ENCODE assay signal across 13 cellular contexts in genomic region chr17:72270530-72270929, GRCh38.
DNase-seq lines count a peak whose midpoint lies in the region; ATAC-seq, FAIRE-seq and TF ChIP-seq lines count a peak whose summit lies in the region.
"Had no signal": no experiment of that assay in that cellular context is flagged by ENCODE, and none has a peak within 500 bp of the region (broad histone marks: within the 10 kb centered on the region; RNA-seq: fewer than 3 reads in every experiment).

No MANE protein-coding gene starts in this region.

- no peak overlapping the region for H2AFZ ChIP-seq in keratinocyte (ENCODE audit: control insufficient read depth, low read length)

- POLR2A ChIA-PET in naive thymus-derived CD8-positive, alpha-beta T cell (lab: Charles Lee): no interaction called here

- peaks cover 2% of the 10 kb centered on the region for H3K9me1 ChIP-seq in keratinocyte (ENCODE audit: control insufficient read depth, extremely low read depth, insufficient read depth, low read length)

- no peaks in the 10 kb centered on the region for H3K36me3 Mint-ChIP-seq in naive thymus-derived CD8-positive, alpha-beta T cell

- H4K20me1 ChIP-seq in keratinocyte (ENCODE audit: control insufficient read depth, extremely low read depth, insufficient read depth, low read length): no peaks in the 10 kb centered on the region

- peaks cover 0 to 27% (median 7%) of the 10 kb centered on the region in 5 donors for H3K27me3 Mint-ChIP-seq in naive thymus-derived CD8-positive, alpha-beta T cell

- H3K4me3 ChIP-seq in AG10803 (ENCODE audit: low read length): no peak overlapping the region
- no peak overlapping the region for H3K4me3 ChIP-seq in keratinocyte (ENCODE audit: control insufficient read depth in 2 of 3, extremely low read depth in 1 of 3, insufficient read depth in 2 of 3, low read depth in 1 of 3, low read length in 3 of 3)
- no peak overlapping the region for H3K4me3 ChIP-seq in effector memory CD4-positive, alpha-beta T cell (ENCODE audit: insufficient read depth, low read depth, low read length, poor library complexity, severe bottlenecking)

- H3K9me3 ChIP-seq in keratinocyte (ENCODE audit: control insufficient read depth, low read depth, low read length): no peaks in the 10 kb centered on the region
- H3K9me3 ChIP-seq in effector memory CD4-positive, alpha-beta T cell (ENCODE audit: control insufficient read depth, low read length): no peaks in the 10 kb centered on the region

- H3K36me3 ChIP-seq in keratinocyte (ENCODE audit: control insufficient read depth in 2 of 2, extremely low read depth in 1 of 2, insufficient read depth in 2 of 2, low read length in 2 of 2): no peaks in the 10 kb centered on the region
- no peaks in the 10 kb centered on the region for H3K36me3 ChIP-seq in effector memory CD4-positive, alpha-beta T cell (ENCODE audit: control insufficient read depth, insufficient read depth, low read length)

- TF ChIP-seq CTCF in AG10803 (conservative IDR thresholded peaks at IDR 0.05; ENCODE audit: low read length): no peak
- no peak for TF ChIP-seq CTCF in keratinocyte (optimal IDR thresholded peaks at IDR 0.05 in 1 of 3, IDR thresholded peaks at IDR 0.05 in 1 of 3, conservative IDR thresholded peaks at IDR 0.05 in 1 of 3; ENCODE audit: extremely low read depth in 1 of 3, insufficient read depth in 2 of 3, low read length in 3 of 3)

- no peak for ATAC-seq in naive thymus-derived CD8-positive, alpha-beta T cell
- ATAC-seq: effector memory CD8-positive, alpha-beta T cell; stimulated activated naive CD8-positive, alpha-beta T cell treated with anti-CD3 and anti-CD28 coated beads, Interleukin-15, Interleukin-2, amounts not matched to agents 100 U/mL and 50 U/mL, for 24 hours; WTC11 had no signal

- peak; percentile 89 for FAIRE-seq in keratinocyte (lab: Jason Lieb, UNC)
- no peak for FAIRE-seq in H54 (lab: Jason Lieb, UNC)
- FAIRE-seq: GM12892 had no signal

- H3K4me1 Mint-ChIP-seq in naive thymus-derived CD8-positive, alpha-beta T cell: peaks cover 0 to 1% (median 0%) of the 10 kb centered on the region in 4 donors

- H3K9ac ChIP-seq in keratinocyte (ENCODE audit: control insufficient read depth, extremely low read depth, insufficient read depth, low read length): no peak overlapping the region

- H3K79me2 ChIP-seq in keratinocyte (ENCODE audit: control insufficient read depth, insufficient read depth, low read length): no peaks in the 10 kb centered on the region

- DNase-seq in AG10803 (ENCODE audit: low read depth): peak; percentile 3
- DNase-seq in NCI-H1105 treated with DMSO at 0.1 percent for 48 hours (lab: John Stamatoyannopoulos, UW): peak; percentile 81
- DNase-seq in SK-N-DZ (ENCODE audit: low spot score): peak; percentile 43
- DNase-seq in keratinocyte (ENCODE audit: low read depth, low spot score): peak; percentile 7
- DNase-seq in naive thymus-derived CD8-positive, alpha-beta T cell: no peak
- DNase-seq in occipital lobe (lab: John Stamatoyannopoulos, UW): no peak
- DNase-seq in H54 (ENCODE audit: insufficient read length, low spot score): no peak
- DNase-seq in effector memory CD4-positive, alpha-beta T cell: no peak
- DNase-seq: effector memory CD8-positive, alpha-beta T cell; NK-92 treated with Interleukin-12 subunit alpha and Interleukin-12 subunit beta, amount 100 ng/mL, for 24 hours; stimulated activated naive CD8-positive, alpha-beta T cell treated with anti-CD3 and anti-CD28 coated beads, Interleukin-15, Interleukin-2, amounts not matched to agents 100 U/mL and 50 U/mL, for 24 hours had no signal

- H3K4me1 ChIP-seq in keratinocyte (ENCODE audit: control insufficient read depth, extremely low read depth, insufficient read depth, low read length): peaks cover 35% of the 10 kb centered on the region
- H3K4me1 ChIP-seq in effector memory CD4-positive, alpha-beta T cell (ENCODE audit: control insufficient read depth, insufficient read depth, low read length, poor library complexity, severe bottlenecking): no peaks in the 10 kb centered on the region

- no peak for TF ChIP-seq POLR2A in H54 (IDR thresholded peaks at IDR 0.05; ENCODE audit: low read depth, low read length)

- no peak overlapping the region for H3K4me2 ChIP-seq in keratinocyte (ENCODE audit: control insufficient read depth, extremely low read depth, insufficient read depth, low read depth, low read length)

- H3K27ac ChIP-seq in keratinocyte (ENCODE audit: control insufficient read depth, insufficient read depth, low read length): no peak overlapping the region
- H3K27ac ChIP-seq in effector memory CD4-positive, alpha-beta T cell (ENCODE audit: insufficient read depth, low read length, poor library complexity, severe bottlenecking): no peak overlapping the region

- dilution Hi-C loops in keratinocyte (cut with MboI; ENCODE audit: extremely low pct_ligation_motif_present, low sequenced_read_pairs): no loop called here

- no peak overlapping the region for H3K4me3 Mint-ChIP-seq in naive thymus-derived CD8-positive, alpha-beta T cell
- H3K4me3 Mint-ChIP-seq: effector memory CD8-positive, alpha-beta T cell; WTC11 had no signal

- H3K27me3 ChIP-seq in keratinocyte (ENCODE audit: control insufficient read depth, extremely low read depth, insufficient read depth, low read length): peaks cover 4% of the 10 kb centered on the region
- H3K27me3 ChIP-seq in effector memory CD4-positive, alpha-beta T cell (replicated peaks; ENCODE audit: control insufficient read depth, insufficient read depth, low read length, poor library complexity, severe bottlenecking): no peaks in the 10 kb centered on the region

- H3K9me3 Mint-ChIP-seq in naive thymus-derived CD8-positive, alpha-beta T cell: peaks cover 0 to 4% (median 0%) of the 10 kb centered on the region in 9 donors

- no peak overlapping the region for H3K27ac Mint-ChIP-seq in naive thymus-derived CD8-positive, alpha-beta T cell
- H3K27ac Mint-ChIP-seq: effector memory CD8-positive, alpha-beta T cell; WTC11 had no signal

Comparison
In these comparisons a context has a peak if more than half of its experiments do, and no peak if none do; other contexts are left out.
1. DNase-seq: peak in AG10803 (single experiment), NCI-H1105 treated with DMSO at 0.1 percent for 48 hours (single experiment), SK-N-DZ (single experiment) and keratinocyte (single experiment); none in naive thymus-derived CD8-positive, alpha-beta T cell (0 of 10), occipital lobe (single experiment), H54 (single experiment) and effector memory CD4-positive, alpha-beta T cell (0 of 3).